1 cellular context compared by ENCODE assay signal in the genomic region with DNA sequence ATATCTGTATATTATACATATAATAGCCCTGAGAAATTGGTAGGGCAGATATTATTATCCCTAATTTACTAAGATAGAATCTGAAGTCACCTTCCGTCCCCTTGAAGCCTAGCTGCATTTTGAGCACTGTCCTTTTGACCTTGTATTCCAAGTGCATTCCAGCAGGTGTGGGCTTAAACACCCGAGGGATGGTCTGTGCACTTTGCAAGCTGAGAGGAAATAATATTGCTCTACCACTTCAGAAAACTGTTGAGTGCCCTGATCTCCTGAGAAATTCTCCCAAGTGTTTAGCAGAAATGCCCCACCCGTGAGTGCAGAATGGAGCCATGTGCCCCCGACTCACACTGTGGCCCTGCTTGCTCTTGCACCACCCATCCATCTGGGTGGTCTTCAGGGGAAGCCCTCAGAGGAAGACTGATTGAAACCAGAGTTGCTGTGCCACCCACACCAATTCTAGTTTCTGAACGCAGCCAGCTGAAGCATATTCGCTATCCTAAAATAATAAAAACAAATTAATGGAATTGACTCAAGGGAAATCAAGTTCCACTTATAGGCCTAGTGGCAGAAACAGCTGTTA.
TF ChIP-seq lines count a peak whose summit lies in the region.

No MANE protein-coding gene starts in this region.

TF ChIP-seq in A549, 52 proteins besides CTCF, POLR2A, EP300 and RAD21 (continued from another document):
- TF ChIP-seq CBX2 (IDR thresholded peaks at IDR 0.05; ENCODE audit: borderline replicate concordance, low read depth) = no peak
- no peak for TF ChIP-seq RFX5 (IDR thresholded peaks at IDR 0.05)
- no peak for TF ChIP-seq KDM5A (IDR thresholded peaks at IDR 0.05)
- no peak for TF ChIP-seq CHD4 (IDR thresholded peaks at IDR 0.05; ENCODE audit: borderline replicate concordance)
- no peak for TF ChIP-seq MYC (IDR thresholded peaks at IDR 0.05; ENCODE audit: borderline replicate concordance, low read length)
